In the genomic region with DNA sequence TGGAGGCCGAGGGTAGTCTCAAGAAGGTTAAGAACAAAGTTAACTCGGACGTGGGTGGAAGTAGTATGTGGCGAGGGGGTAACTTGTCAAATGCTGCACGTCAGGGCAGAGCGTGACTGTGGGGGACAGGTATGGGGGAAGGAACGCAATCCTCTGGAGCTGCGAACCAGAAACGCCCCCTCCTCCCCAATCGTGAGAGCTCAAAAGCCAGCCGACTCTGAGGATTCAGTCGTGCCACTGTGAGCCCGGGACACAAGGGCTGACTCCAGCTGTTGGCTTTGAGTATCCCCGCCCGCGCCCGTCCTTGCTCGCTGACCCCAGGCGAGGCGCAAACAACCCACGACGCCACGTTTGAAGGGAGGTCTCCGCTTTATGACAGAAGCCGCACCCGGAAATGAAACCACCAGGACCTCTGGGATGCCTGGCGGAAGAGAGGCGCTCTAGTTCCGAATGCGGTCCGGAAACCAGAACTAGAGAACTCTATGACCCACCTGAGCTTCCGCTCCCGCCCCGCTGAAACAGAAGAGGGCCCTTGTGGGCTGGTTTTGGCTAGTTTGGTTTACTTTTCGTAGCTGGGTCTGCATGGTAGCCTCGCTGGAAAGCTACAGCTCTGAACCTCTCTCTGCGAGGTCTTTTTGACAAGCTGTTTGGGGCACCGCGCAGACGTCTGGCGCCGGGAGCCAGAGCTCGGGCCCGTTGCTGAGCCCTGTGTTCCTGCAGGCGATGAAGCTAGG, we compare ENCODE assay signal across 1 cellular context.
A peak's percentile ranks its signal among the peaks of the same experiment; 100 is the strongest.
TF ChIP-seq lines count a peak whose summit lies in the region.

Gene PEX12, minus strand, starts transcription at position 377 of the 734 bp plus-strand sequence. CDS start 550 bp downstream, outside the sequence.

TF ChIP-seq in HepG2, 621 proteins besides CTCF, POLR2A, EP300 and RAD21 (continued from another document and continues in another):
- TF ChIP-seq ZNF33A (CRISPR knock-in tag; IDR thresholded peaks at IDR 0.05; ENCODE audit: borderline replicate concordance) (no peak), ZNF550 (CRISPR knock-in tag; IDR thresholded peaks at IDR 0.05; ENCODE audit: borderline replicate concordance) (0 out of 2 replicates have a peak, but pooled peaks have one; percentile 17), NKX3-1 (CRISPR knock-in tag; IDR thresholded peaks at IDR 0.05) (peak; percentile 53; the same call in 1 of the 2 replicates), ZNF264 (CRISPR knock-in tag; IDR thresholded peaks at IDR 0.05) (peak; percentile 84), SRF (IDR thresholded peaks at IDR 0.05; ENCODE audit: low read depth, low read length) (no peak), ZNF282 (IDR thresholded peaks at IDR 0.05; ENCODE audit: partially characterized antibody) (no peak), ZBTB42 (CRISPR knock-in tag; IDR thresholded peaks at IDR 0.05) (no peak; the same call in 1 of the 2 replicates), ZBTB38 (CRISPR knock-in tag; IDR thresholded peaks at IDR 0.05) (peak; percentile 49; the same call in 1 of the 2 replicates), ZNF432 (CRISPR knock-in tag; IDR thresholded peaks at IDR 0.05; ENCODE audit: borderline replicate concordance) (no peak), TGIF2 (CRISPR knock-in tag; IDR thresholded peaks at IDR 0.05) (peak; percentile 94), FOSL2 (CRISPR knock-in tag; IDR thresholded peaks at IDR 0.05) (peak; percentile 46; the same call in 1 of the 2 replicates), BRCA1 (CRISPR knock-in tag; IDR thresholded peaks at IDR 0.05) (0 out of 2 replicates have a peak, but pooled peaks have one; percentile 21), KDM3A (CRISPR knock-in tag; IDR thresholded peaks at IDR 0.05; ENCODE audit: low read depth) (0 out of 2 replicates have a peak, but pooled peaks have one; percentile 26), EED (CRISPR knock-in tag; IDR thresholded peaks at IDR 0.05) (no peak), GPBP1L1 (CRISPR knock-in tag; IDR thresholded peaks at IDR 0.05) (no peak), PCBP2 (optimal IDR thresholded peaks at IDR 0.05; ENCODE audit: low read depth, low read length, poor library complexity, severe bottlenecking) (no peak), STAT5B (CRISPR knock-in tag; IDR thresholded peaks at IDR 0.05) (no peak), ZKSCAN1 (IDR thresholded peaks at IDR 0.05; ENCODE audit: low read length) (no peak), RNF2 (conservative IDR thresholded peaks at IDR 0.05; ENCODE audit: low read depth) (no peak; the same call in 1 of the 2 replicates), ZNF318 (CRISPR knock-in tag; IDR thresholded peaks at IDR 0.05) (0 out of 2 replicates have a peak, but pooled peaks have one; percentile 16), ATF4 (CRISPR knock-in tag; IDR thresholded peaks at IDR 0.05) (peak in 1 of 2 experiments; percentile 67; a peak in 2 of 4 replicates), ELF3 (CRISPR knock-in tag; IDR thresholded peaks at IDR 0.05) (peak; percentile 93), ASH2L (IDR thresholded peaks at IDR 0.05; ENCODE audit: insufficient read length, low read depth, low read length) (peak; percentile 79), ZC3H13 (CRISPR knock-in tag; IDR thresholded peaks at IDR 0.05) (0 out of 2 replicates have a peak, but pooled peaks have one; percentile 62), POLR2G (IDR thresholded peaks at IDR 0.05; ENCODE audit: low read depth, low read length) (peak; percentile 96), PCBP1 (IDR thresholded peaks at IDR 0.05; ENCODE audit: borderline replicate concordance, low read depth, low read length) (0 out of 2 replicates have a peak, but pooled peaks have one; percentile 71), CENPX (CRISPR knock-in tag; IDR thresholded peaks at IDR 0.05) (no peak), SATB2 (CRISPR knock-in tag; IDR thresholded peaks at IDR 0.05) (no peak; the same call in 1 of the 2 replicates), ZNF260 (CRISPR knock-in tag; IDR thresholded peaks at IDR 0.05; ENCODE audit: borderline replicate concordance, low read depth) (no peak), SAP130 (CRISPR knock-in tag; IDR thresholded peaks at IDR 0.05; ENCODE audit: low read depth) (peak; percentile 98), ZNF747 (CRISPR knock-in tag; IDR thresholded peaks at IDR 0.05; ENCODE audit: borderline replicate concordance) (peak; percentile 67; the same call in 1 of the 2 replicates), HIVEP1 (CRISPR knock-in tag; IDR thresholded peaks at IDR 0.05) (peak; percentile 46; the same call in 1 of the 2 replicates), NCOA1 (CRISPR knock-in tag; IDR thresholded peaks at IDR 0.05) (no peak), ZNF17 (CRISPR knock-in tag; IDR thresholded peaks at IDR 0.05) (no peak), JUN (CRISPR knock-in tag; IDR thresholded peaks at IDR 0.05) (peak; percentile 58; the same call in 1 of the 2 replicates), DMAP1 (CRISPR knock-in tag; IDR thresholded peaks at IDR 0.05) (peak; percentile 96), MTA3 (CRISPR knock-in tag; IDR thresholded peaks at IDR 0.05) (no peak), RFX5 (IDR thresholded peaks at IDR 0.05; ENCODE audit: low read depth, low read length) (no peak), NFYC (CRISPR knock-in tag; IDR thresholded peaks at IDR 0.05) (peak; percentile 42; the same call in 1 of the 2 replicates), SNAI1 (CRISPR knock-in tag; IDR thresholded peaks at IDR 0.05; ENCODE audit: borderline replicate concordance) (0 out of 2 replicates have a peak, but pooled peaks have one; percentile 15), GPN1 (CRISPR knock-in tag; IDR thresholded peaks at IDR 0.05; ENCODE audit: borderline replicate concordance) (no peak), BCLAF1 (IDR thresholded peaks at IDR 0.05) (no peak), ZBTB21 (CRISPR knock-in tag; IDR thresholded peaks at IDR 0.05) (peak; percentile 94), BORCS8-MEF2B (CRISPR knock-in tag; IDR thresholded peaks at IDR 0.05) (peak; percentile 53; the same call in 1 of the 2 replicates), STAG1 (CRISPR knock-in tag; IDR thresholded peaks at IDR 0.05) (peak; percentile 1; the same call in 1 of the 2 replicates)
- TF ChIP-seq, protein P1, sequence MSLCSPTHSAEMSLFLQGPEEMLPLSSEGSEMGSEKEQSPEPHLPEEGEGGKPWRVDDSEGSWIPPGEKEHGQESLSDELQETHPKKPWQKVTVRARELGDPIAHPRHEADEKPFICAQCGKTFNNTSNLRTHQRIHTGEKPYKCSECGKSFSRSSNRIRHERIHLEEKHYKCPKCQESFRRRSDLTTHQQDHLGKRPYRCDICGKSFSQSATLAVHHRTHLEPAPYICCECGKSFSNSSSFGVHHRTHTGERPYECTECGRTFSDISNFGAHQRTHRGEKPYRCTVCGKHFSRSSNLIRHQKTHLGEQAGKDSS (CRISPR knock-in tag; IDR thresholded peaks at IDR 0.05; ENCODE audit: borderline replicate concordance, low read depth), result no peak
- TF ChIP-seq, protein P2, sequence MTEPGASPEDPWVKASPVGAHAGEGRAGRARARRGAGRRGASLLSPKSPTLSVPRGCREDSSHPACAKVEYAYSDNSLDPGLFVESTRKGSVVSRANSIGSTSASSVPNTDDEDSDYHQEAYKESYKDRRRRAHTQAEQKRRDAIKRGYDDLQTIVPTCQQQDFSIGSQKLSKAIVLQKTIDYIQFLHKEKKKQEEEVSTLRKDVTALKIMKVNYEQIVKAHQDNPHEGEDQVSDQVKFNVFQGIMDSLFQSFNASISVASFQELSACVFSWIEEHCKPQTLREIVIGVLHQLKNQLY (CRISPR knock-in tag; IDR thresholded peaks at IDR 0.05), result no peak
- TF ChIP-seq, protein P3, sequence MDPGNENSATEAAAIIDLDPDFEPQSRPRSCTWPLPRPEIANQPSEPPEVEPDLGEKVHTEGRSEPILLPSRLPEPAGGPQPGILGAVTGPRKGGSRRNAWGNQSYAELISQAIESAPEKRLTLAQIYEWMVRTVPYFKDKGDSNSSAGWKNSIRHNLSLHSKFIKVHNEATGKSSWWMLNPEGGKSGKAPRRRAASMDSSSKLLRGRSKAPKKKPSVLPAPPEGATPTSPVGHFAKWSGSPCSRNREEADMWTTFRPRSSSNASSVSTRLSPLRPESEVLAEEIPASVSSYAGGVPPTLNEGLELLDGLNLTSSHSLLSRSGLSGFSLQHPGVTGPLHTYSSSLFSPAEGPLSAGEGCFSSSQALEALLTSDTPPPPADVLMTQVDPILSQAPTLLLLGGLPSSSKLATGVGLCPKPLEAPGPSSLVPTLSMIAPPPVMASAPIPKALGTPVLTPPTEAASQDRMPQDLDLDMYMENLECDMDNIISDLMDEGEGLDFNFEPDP (CRISPR knock-in tag; conservative IDR thresholded peaks at IDR 0.05), result no peak
